ENCODE assay signal across 8 cellular contexts in the genomic region with DNA sequence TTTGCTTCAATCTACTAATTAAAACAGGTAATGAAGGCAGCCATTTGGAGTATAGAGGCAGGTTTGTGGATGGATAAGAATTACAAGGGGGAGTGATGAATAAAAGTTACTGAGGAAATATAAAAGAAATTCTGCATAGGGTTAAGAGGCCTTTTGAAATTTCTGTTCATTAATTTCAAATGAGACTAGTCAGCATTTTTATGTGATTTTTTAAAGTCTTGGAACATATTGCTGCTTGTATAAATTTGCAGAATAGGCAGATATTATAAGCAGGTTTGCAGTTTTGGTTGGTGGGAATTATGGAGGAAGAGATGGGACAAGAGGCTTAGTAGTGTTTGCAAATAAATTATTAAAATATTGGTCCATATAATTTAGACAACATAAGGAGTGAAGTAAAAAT.
"Had no signal": no experiment of that assay in that cellular context is flagged by ENCODE, and none has a peak within 500 bp of the region (broad histone marks: within the 10 kb centered on the region; RNA-seq: fewer than 3 reads in every experiment).

No MANE protein-coding gene starts in this region.

- DNase-seq: H7, HFFc6, KBM-7 had no signal

- H3K9ac ChIP-seq: KMS-11 had no signal

- H3K27ac ChIP-seq: KMS-11 had no signal

- H3K4me2 ChIP-seq: GM23338, KMS-11 had no signal

- ATAC-seq: GM23338, HCT116 had no signal

- H3K36me3 ChIP-seq: HAP-1 had no signal

- H2AFZ ChIP-seq: GM23338 had no signal

- FAIRE-seq: HTR-8/SVneo had no signal

- H3K9me3 ChIP-seq: HAP-1 had no signal

- H3K4me1 ChIP-seq: HAP-1 had no signal

- H3K4me3 ChIP-seq: GM23338, HAP-1 had no signal
